22 cellular contexts compared by ENCODE assay signal in the genomic region with DNA sequence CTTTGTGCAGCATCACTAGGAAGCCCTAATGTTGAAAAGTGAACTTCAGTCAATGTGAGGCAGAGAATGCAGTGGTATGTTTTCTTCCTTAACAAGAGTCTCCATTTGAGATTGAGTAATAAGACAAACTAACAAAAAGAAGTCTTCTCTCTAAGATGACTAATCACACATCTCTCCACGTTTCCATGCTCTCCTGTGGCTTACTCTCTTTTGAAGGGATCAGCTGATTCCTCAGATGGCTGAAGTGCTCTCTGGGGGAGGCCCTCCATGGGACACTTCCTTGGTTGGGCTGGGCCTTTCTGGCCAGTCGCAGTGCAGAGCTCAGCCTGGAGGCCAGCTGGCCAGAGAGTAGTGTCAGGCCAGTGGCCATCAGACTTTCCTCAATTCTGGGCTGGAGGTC. TPM values are rescaled to one million over a fixed set of nuclear protein-coding genes. Genes with fewer than 3 reads are reported as not detected.
DNase-seq lines count a peak whose midpoint lies in the region; ATAC-seq and TF ChIP-seq lines count a peak whose summit lies in the region.
"Had no signal": no experiment of that assay in that cellular context is flagged by ENCODE, and none has a peak within 500 bp of the region (broad histone marks: within the 10 kb centered on the region; RNA-seq: fewer than 3 reads in every experiment).

No MANE protein-coding gene starts in this region.

- H3K23ac ChIP-seq in mesendoderm (ENCODE audit: low read length), result no peak overlapping the region

- H3K36me3 Mint-ChIP-seq in endodermal cell (ENCODE audit: low read depth), result no peaks in the 10 kb centered on the region

- ATAC-seq in GM19351 (IDR thresholded peaks at IDR 0.05; ENCODE audit: unreplicated experiment), result no peak
- ATAC-seq: activated T-helper 17 cell treated with anti-CD3 and anti-CD28 coated beads, Interleukin-2, amount 50 U/mL, for 72 hours; heart left ventricle; T-helper 17 cell had no signal

- peaks cover 4% of the 10 kb centered on the region for H3K4me1 ChIP-seq in endodermal cell (ENCODE audit: control insufficient read depth, insufficient read depth, low read length)
- peaks cover 2% of the 10 kb centered on the region for H3K4me1 ChIP-seq in mesendoderm (ENCODE audit: control insufficient read depth, low read depth, low read length)
- H3K4me1 ChIP-seq: adrenal gland, stomach, uterus had no signal

- H3K27ac Mint-ChIP-seq in endodermal cell, result no peak overlapping the region
- H3K27ac Mint-ChIP-seq: activated B cell treated with CpG ODN at 0.5 μM for 24 hours; activated T-helper 17 cell treated with anti-CD3 and anti-CD28 coated beads, Interleukin-2, amount 50 U/mL, for 72 hours; T-helper 17 cell had no signal

- H4K8ac ChIP-seq in mesendoderm (ENCODE audit: low read depth, low read length), result no peak overlapping the region

- H3K4me1 Mint-ChIP-seq in endodermal cell, result peaks cover 15% of the 10 kb centered on the region
- H3K4me1 Mint-ChIP-seq: activated B cell treated with CpG ODN at 0.5 μM for 24 hours; activated T-helper 17 cell treated with anti-CD3 and anti-CD28 coated beads, Interleukin-2, amount 50 U/mL, for 72 hours; T-helper 17 cell had no signal

- H3K4me2 ChIP-seq in mesendoderm (ENCODE audit: low read length), result no peak overlapping the region

- no peak overlapping the region for H2BK5ac ChIP-seq in mesendoderm (ENCODE audit: low read length)

- peak; percentile 14 for DNase-seq in AG08396 (ENCODE audit: low spot score)
- DNase-seq in HT1080 (ENCODE audit: low read depth), result peak; percentile 68
- DNase-seq in endodermal cell, result no peak
- no peak for DNase-seq in mesendoderm
- no peak for DNase-seq in NCI-H748 treated with DMSO at 0.1 percent for 48 hours (lab: John Stamatoyannopoulos, UW)
- DNase-seq in stimulated activated naive CD4-positive, alpha-beta T cell treated with Interleukin-2 at 50 U/mL for 16 hours (lab: John Stamatoyannopoulos, UW), result no peak
- DNase-seq in NCI-H446 treated with DMSO at 0.1 percent for 48 hours (lab: John Stamatoyannopoulos, UW), result no peak
- DNase-seq: activated B cell treated with CpG ODN at 0.5 μM for 24 hours, adrenal gland, AML-193, Calu3, heart left ventricle, kidney, MG63, NCI-H510A treated with DMSO at 0.1 percent for 48 hours, right cardiac atrium, stomach, T-helper 17 cell, uterus had no signal

- H3K27me3 ChIP-seq in endodermal cell (ENCODE audit: control insufficient read depth, insufficient read depth, low read length, poor library complexity, severe bottlenecking) (peaks cover 24% of the 10 kb centered on the region), mesendoderm (ENCODE audit: insufficient read depth, low read length, poor library complexity) (no peaks in the 10 kb centered on the region)
- H3K27me3 ChIP-seq: adrenal gland, heart left ventricle, MG63, neutrophil, stomach, uterus had no signal

- WGBS in endodermal cell (ENCODE audit: insufficient coverage in 1 of 2, insufficient read length in 1 of 2), 2 experiments, result 18 to 50% methylated on average over 2 of the region's 2 CpGs
- no CpG with 5 or more reads among the region's 2 CpGs for WGBS in mesendoderm (ENCODE audit: extremely low coverage, insufficient coverage, low lambda C conversion rate)

- H3K4ac ChIP-seq in mesendoderm (ENCODE audit: low read depth, low read length), result no peak overlapping the region

- no peak overlapping the region for H4K5ac ChIP-seq in mesendoderm (ENCODE audit: low read length)

- no peak overlapping the region for H2BK120ac ChIP-seq in mesendoderm (ENCODE audit: low read depth, low read length)

- H3K79me2 ChIP-seq in mesendoderm (ENCODE audit: control insufficient read depth, insufficient read depth, low read length), result no peaks in the 10 kb centered on the region

- no peak overlapping the region for H3K4me3 Mint-ChIP-seq in endodermal cell
- H3K4me3 Mint-ChIP-seq: activated B cell treated with CpG ODN at 0.5 μM for 24 hours; activated T-helper 17 cell treated with anti-CD3 and anti-CD28 coated beads, Interleukin-2, amount 50 U/mL, for 72 hours; T-helper 17 cell had no signal

- H3K4me3 ChIP-seq in endodermal cell (ENCODE audit: low read length), result no peak overlapping the region
- no peak overlapping the region for H3K4me3 ChIP-seq in mesendoderm (ENCODE audit: low read length)
- H3K4me3 ChIP-seq: adrenal gland, heart left ventricle, MG63, stomach, uterus had no signal

- H3K27me3 Mint-ChIP-seq in endodermal cell (ENCODE audit: insufficient read depth), result peaks cover 13% of the 10 kb centered on the region
- H3K27me3 Mint-ChIP-seq: activated B cell treated with CpG ODN at 0.5 μM for 24 hours; activated T-helper 17 cell treated with anti-CD3 and anti-CD28 coated beads, Interleukin-2, amount 50 U/mL, for 72 hours; T-helper 17 cell had no signal

- H3K56ac ChIP-seq in mesendoderm (ENCODE audit: low read length), result no peak overlapping the region

- no peak overlapping the region for H2AK5ac ChIP-seq in mesendoderm (ENCODE audit: low read length)

- H3K9ac ChIP-seq in endodermal cell (ENCODE audit: extremely low read depth, low read length, poor library complexity, severe bottlenecking) (no peak overlapping the region), mesendoderm (ENCODE audit: low read length) (no peak overlapping the region)

- no peaks in the 10 kb centered on the region for H3K9me3 ChIP-seq in endodermal cell (ENCODE audit: control insufficient read depth, low read length)
- H3K9me3 ChIP-seq: adrenal gland, heart left ventricle, MG63, neutrophil, stomach, uterus had no signal

- H3K27ac ChIP-seq in endodermal cell (ENCODE audit: low read depth, low read length) (peak overlapping the region; percentile 84), mesendoderm (ENCODE audit: low read depth, low read length) (no peak overlapping the region)
- H3K27ac ChIP-seq: adrenal gland, neutrophil, stomach, uterus had no signal

- peak overlapping the region; percentile 16 for H3K18ac ChIP-seq in mesendoderm (ENCODE audit: low read length)

- no peak for TF ChIP-seq CTCF in endodermal cell (conservative IDR thresholded peaks at IDR 0.05)

- H2BK15ac ChIP-seq in mesendoderm (replicated peaks; ENCODE audit: low read depth), result no peak overlapping the region

- no peaks in the 10 kb centered on the region for H3K9me3 Mint-ChIP-seq in endodermal cell
- H3K9me3 Mint-ChIP-seq: activated B cell treated with CpG ODN at 0.5 μM for 24 hours; activated T-helper 17 cell treated with anti-CD3 and anti-CD28 coated beads, Interleukin-2, amount 50 U/mL, for 72 hours had no signal

- H3K36me3 ChIP-seq in endodermal cell (ENCODE audit: control insufficient read depth, insufficient read depth, low read length) (no peaks in the 10 kb centered on the region), mesendoderm (ENCODE audit: control insufficient read depth, insufficient read depth, low read length) (no peaks in the 10 kb centered on the region)
- H3K36me3 ChIP-seq: adrenal gland, MG63, neutrophil, stomach, uterus had no signal

- H3K79me1 ChIP-seq in mesendoderm (ENCODE audit: low read length), result no peaks in the 10 kb centered on the region

RNA-seq across cellular contexts. Expression of gene CSRP3, which starts 14.7 kb away (rescaled TPM):
- not detected in 2 replicates for total RNA-seq in HT1080 (2014; rRNA removed; shearing (Covaris generic))
- polyA plus RNA-seq in HT1080 (2015; cell fraction: cytosol; rRNA removed), result 0.16 TPM in 1 of 2 replicates, not detected in the other
- not detected in 2 replicates for polyA plus RNA-seq in HT1080 (2015; cell fraction: nucleus; rRNA removed)
- not detected for total RNA-seq in endodermal cell
- polyA plus RNA-seq in endodermal cell (2013, experiment 1 of 2), result not detected
- polyA plus RNA-seq in endodermal cell (2013, experiment 2 of 2), result not detected
- not detected for polyA plus RNA-seq in mesendoderm (2013, experiment 1 of 2)
- polyA plus RNA-seq in mesendoderm (2013, experiment 2 of 2), result not detected
- total RNA-seq: activated B cell treated with CpG ODN at 0.5 μM for 24 hours; activated T-helper 17 cell treated with anti-CD3 and anti-CD28 coated beads, Interleukin-2, amount 50 U/mL, for 72 hours; adrenal gland; Calu3; kidney; stomach; T-helper 17 cell; uterus had no signal

RNA-seq across cellular contexts. Expression of gene E2F8, which starts 53.6 kb away (rescaled TPM):
- 2.7 and 5.2 TPM in 2 replicates for total RNA-seq in HT1080 (2014; rRNA removed; shearing (Covaris generic))
- 4.6 and 5.5 TPM in 2 replicates for polyA plus RNA-seq in HT1080 (2015; cell fraction: cytosol; rRNA removed)
- polyA plus RNA-seq in HT1080 (2015; cell fraction: nucleus; rRNA removed), result 5.4 and 7.8 TPM in 2 replicates
- 10 to 100 TPM; 10.5 to 12.2 TPM for total RNA-seq in endodermal cell
- 6.5 TPM for polyA plus RNA-seq in endodermal cell (2013, experiment 1 of 2)
- 6.0 TPM for polyA plus RNA-seq in endodermal cell (2013, experiment 2 of 2)
- polyA plus RNA-seq in mesendoderm (2013, experiment 1 of 2), result 12.0 TPM
- polyA plus RNA-seq in mesendoderm (2013, experiment 2 of 2), result 12.9 TPM

Comparison
In these comparisons a context has a peak if more than half of its experiments do, and no peak if none do; other contexts are left out.
1. DNase-seq: peak in AG08396 (single experiment) and HT1080 (single experiment); none in endodermal cell (single experiment), mesendoderm (single experiment), NCI-H748 treated with DMSO at 0.1 percent for 48 hours (single experiment), stimulated activated naive CD4-positive, alpha-beta T cell treated with Interleukin-2 at 50 U/mL for 16 hours (single experiment) and NCI-H446 treated with DMSO at 0.1 percent for 48 hours (single experiment).